In genomic region chr7:41463770-41464470, GRCh38 we compare ENCODE assay signal across 29 cellular contexts.
"Had no signal": no experiment of that assay in that cellular context is flagged by ENCODE, and none has a peak within 500 bp of the region (broad histone marks: within the 10 kb centered on the region; RNA-seq: fewer than 3 reads in every experiment).

No MANE protein-coding gene starts in this region.

- FAIRE-seq: astrocyte, colon, TTC549 had no signal

- DNase-seq: activated CD4-positive, alpha-beta memory T cell treated with anti-CD3 and anti-CD28 coated beads, Interleukin-2, amount 10 ng/mL, durations not matched to agents 7 days and 5 days; activated CD4-positive, alpha-beta T cell treated with anti-CD3 and anti-CD28 coated beads, Interleukin-2, amount 10 ng/mL, durations not matched to agents 7 days and 5 days; activated CD4-positive, alpha-beta T cell treated with anti-CD3 and anti-CD28 coated beads, Interleukin-2, amount 50 U/mL, for 4 hours; activated CD8-positive, alpha-beta memory T cell treated with anti-CD3 and anti-CD28 coated beads, Interleukin-2, amount 50 U/mL, for 48 hours; activated effector memory CD4-positive, alpha-beta T cell treated with Interleukin-2 at 50 U/mL for 16 hours; activated gamma-delta T cell treated with Interleukin-2 at 50 U/mL for 16 hours; activated naive CD4-positive, alpha-beta T cell treated with anti-CD3 and anti-CD28 coated beads, Interleukin-2, amount 50 U/mL, for 16 hours; activated naive CD4-positive, alpha-beta T cell treated with Interleukin-2 at 50 U/mL for 16 hours; activated T-cell treated with anti-CD3 and anti-CD28 coated beads for 4 hours; activated T-cell treated with anti-CD3 and anti-CD28 coated beads, Interleukin-2, amount 50 U/mL, for 24 hours; amniotic stem cell; anterior cingulate cortex; brain microvascular endothelial cell; caudate nucleus; cortex of kidney; dermis blood vessel endothelial cell; effector CD4-positive, alpha-beta T cell; effector memory CD8-positive, alpha-beta T cell; erythroblast; foreskin keratinocyte; T-helper 2 cell had no signal

- H3K27ac ChIP-seq: brain microvascular endothelial cell, esophagus muscularis mucosa, foreskin keratinocyte, gastroesophageal sphincter, VCaP had no signal

- ATAC-seq: activated T-helper 17 cell treated with anti-CD3 and anti-CD28 coated beads, Interleukin-2, amount 50 U/mL, for 72 hours; effector memory CD8-positive, alpha-beta T cell; foreskin keratinocyte; gastroesophageal sphincter; WTC11 had no signal

- H3K4me1 ChIP-seq: esophagus muscularis mucosa, foreskin keratinocyte, gastroesophageal sphincter had no signal

- H3K4me3 ChIP-seq: esophagus muscularis mucosa, gastroesophageal sphincter had no signal

- H3K36me3 ChIP-seq: brain microvascular endothelial cell, esophagus muscularis mucosa, gastroesophageal sphincter had no signal

- H3K9me3 ChIP-seq: esophagus muscularis mucosa, gastroesophageal sphincter had no signal

- H3K27me3 ChIP-seq: brain microvascular endothelial cell, esophagus muscularis mucosa, foreskin keratinocyte, gastroesophageal sphincter had no signal
